Comparison of ENCODE assay signal across 16 cellular contexts in the genomic region with DNA sequence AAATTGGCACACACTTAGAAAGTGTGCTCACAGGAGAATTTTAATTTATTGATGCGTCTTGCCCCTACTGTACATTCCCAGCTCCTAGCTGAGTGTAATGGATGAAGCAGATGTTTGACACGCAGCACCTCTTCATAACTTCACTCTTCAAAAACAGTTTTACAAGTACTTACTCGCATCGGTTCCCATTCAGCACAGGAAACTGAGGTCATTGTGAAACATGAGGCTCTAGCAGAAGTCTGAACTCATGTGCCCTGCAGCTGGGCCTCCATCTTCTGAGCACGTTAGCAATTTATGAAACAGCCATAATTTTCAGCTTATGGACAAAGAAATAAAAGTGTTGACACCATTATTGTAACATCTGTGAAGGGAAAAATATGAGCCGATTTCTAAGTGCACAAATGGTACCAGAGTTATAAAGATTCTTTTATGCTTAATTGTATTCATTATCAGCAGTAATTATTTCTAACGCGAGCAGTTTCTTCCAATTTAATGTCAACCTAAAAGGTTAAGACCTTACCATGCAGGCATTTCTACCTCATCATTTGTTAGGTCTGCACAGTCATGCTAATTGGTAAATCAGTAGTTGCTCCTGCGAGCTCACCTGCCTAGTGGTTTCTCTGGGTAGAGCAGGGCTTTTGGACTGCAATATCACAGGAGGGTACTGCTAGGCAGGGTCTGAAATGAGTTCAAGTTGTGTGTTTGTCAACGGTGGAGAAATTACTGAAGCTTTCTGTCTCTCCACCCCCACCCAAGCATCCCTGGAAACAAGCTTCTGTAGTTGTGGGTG.
A peak's percentile ranks its signal among the peaks of the same experiment; 100 is the strongest.
DNase-seq lines count a peak whose midpoint lies in the region; ATAC-seq, FAIRE-seq and TF ChIP-seq lines count a peak whose summit lies in the region.
"Had no signal": no experiment of that assay in that cellular context is flagged by ENCODE, and none has a peak within 500 bp of the region (broad histone marks: within the 10 kb centered on the region; RNA-seq: fewer than 3 reads in every experiment).

No MANE protein-coding gene starts in this region.

- POLR2A ChIA-PET in A673 (lab: Charles Lee; ENCODE audit: low non-redundant PET) = interaction anchor here (0.7 kb wide), 1 partner anchor 194 kb away, joined by 5 read pairs; no protein-coding TSS in a partner anchor

- H3K27ac ChIP-seq in A673 (ENCODE audit: low read depth, low read length, poor library complexity, severe bottlenecking) = no peak overlapping the region
- H3K27ac ChIP-seq: C4-2B, cardiac muscle cell had no signal

- intact Hi-C loops in A673 (cut with micrococcal nuclease; ENCODE audit: unreplicated experiment) = no loop called here

- no peak; the same call in 1 of the 2 replicates for TF ChIP-seq CTCF in A673 (conservative IDR thresholded peaks at IDR 0.05; ENCODE audit: low read depth, low read length)
- TF ChIP-seq CTCF in bronchial epithelial cell (IDR thresholded peaks at IDR 0.05; ENCODE audit: insufficient read depth, low read length, severe bottlenecking) = no peak

- H3K4me3 ChIP-seq in A673 (ENCODE audit: low read depth, low read length, poor library complexity, severe bottlenecking) = no peak overlapping the region
- no peak overlapping the region for H3K4me3 ChIP-seq in bronchial epithelial cell (ENCODE audit: low read depth, low read length)
- H3K4me3 ChIP-seq: cardiac muscle cell, lung had no signal

- no peaks in the 10 kb centered on the region for H3K9me3 ChIP-seq in A673 (ENCODE audit: low read depth, low read length, poor library complexity, severe bottlenecking)

- peak; percentile 20 for DNase-seq in A673 (ENCODE audit: low spot score)
- peak; percentile 59 for DNase-seq in Daoy (ENCODE audit: low read depth)
- DNase-seq in bronchial epithelial cell (ENCODE audit: low read depth) = peak; percentile 34
- DNase-seq in NCI-H774 (lab: John Stamatoyannopoulos, UW) = no peak
- no peak for DNase-seq in NCI-H2196 treated with DMSO at 0.1 percent for 48 hours (lab: John Stamatoyannopoulos, UW; ENCODE audit: unreplicated experiment)
- DNase-seq in CD1c-positive myeloid dendritic cell (ENCODE audit: extremely low spot score) = no peak
- DNase-seq in COLO668 (lab: John Stamatoyannopoulos, UW; ENCODE audit: unreplicated experiment) = no peak
- DNase-seq: activated naive CD4-positive, alpha-beta T cell; GDM1; hypothalamus; Kasumi-1; occipital lobe had no signal

- peaks cover 9% of the 10 kb centered on the region for H3K4me1 ChIP-seq in A673 (ENCODE audit: insufficient read depth, low read length, poor library complexity, severe bottlenecking)

- H3K27me3 ChIP-seq in A673 (replicated peaks; ENCODE audit: insufficient read depth, low read depth, low read length, poor library complexity) = no peaks in the 10 kb centered on the region
- no peaks in the 10 kb centered on the region for H3K27me3 ChIP-seq in bronchial epithelial cell (ENCODE audit: control insufficient read depth, insufficient read depth, low read length)
- H3K27me3 ChIP-seq: cardiac muscle cell had no signal

- no peak for FAIRE-seq in bronchial epithelial cell (lab: Jason Lieb, UNC)

- ATAC-seq in HG03432 (IDR thresholded peaks at IDR 0.05; ENCODE audit: unreplicated experiment) = peak; percentile 62

- BruUV-seq in A673 (replicated peaks; lab: Mats Ljungman, UMichigan) = no TSS peak

- CTCF ChIA-PET in A673 (lab: Charles Lee) = no interaction called here

- H3K36me3 ChIP-seq in A673 (ENCODE audit: insufficient read depth, low read length, poor library complexity, severe bottlenecking) (no peaks in the 10 kb centered on the region), bronchial epithelial cell (ENCODE audit: control insufficient read depth, insufficient read depth, low read length) (no peaks in the 10 kb centered on the region)
- H3K36me3 ChIP-seq: cardiac muscle cell had no signal

Comparison
In these comparisons a context has a peak if more than half of its experiments do, and no peak if none do; other contexts are left out.
1. DNase-seq: peak in A673 (single experiment), Daoy (single experiment) and bronchial epithelial cell (single experiment); none in NCI-H774 (single experiment), NCI-H2196 treated with DMSO at 0.1 percent for 48 hours (single experiment), CD1c-positive myeloid dendritic cell (single experiment) and COLO668 (single experiment).